Comparison of ENCODE assay signal across 11 cellular contexts in the genomic region with DNA sequence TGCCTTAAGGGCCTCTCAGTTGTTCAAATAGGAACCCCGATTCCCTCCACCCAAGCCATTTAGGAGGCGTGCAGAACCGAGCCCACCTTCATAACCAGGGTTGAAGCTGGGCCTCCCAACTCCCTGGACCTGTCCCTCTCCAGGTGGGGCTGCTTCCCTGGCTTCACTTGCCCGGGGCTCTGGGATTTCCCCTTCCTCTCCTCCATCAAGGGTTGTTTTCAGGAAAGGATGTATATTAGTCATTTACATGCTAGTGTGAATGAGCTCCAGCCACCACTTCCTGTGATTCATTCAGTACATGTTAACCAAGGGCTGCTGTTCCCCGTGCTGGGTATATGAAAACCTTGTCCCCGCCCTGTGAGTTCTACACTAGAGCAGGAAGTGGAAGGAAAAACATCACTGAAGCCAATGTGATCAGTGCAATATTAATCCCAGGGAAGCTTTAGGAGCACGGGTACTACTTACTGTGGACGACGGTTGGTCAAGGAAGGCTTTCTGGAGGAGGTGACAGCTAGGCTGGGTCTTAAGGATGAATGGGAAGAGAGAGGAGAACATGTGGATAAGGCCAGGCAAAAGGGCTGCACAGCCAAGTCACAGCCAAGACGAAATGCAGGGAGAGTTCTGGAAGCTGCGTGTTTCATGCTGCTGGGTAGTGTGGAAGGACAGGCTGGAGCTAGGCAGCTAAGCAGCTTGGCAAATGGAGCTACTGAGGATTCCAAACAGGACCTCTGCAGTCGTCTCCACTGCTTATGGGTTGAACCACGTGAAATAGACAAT.
DNase-seq lines count a peak whose midpoint lies in the region; ATAC-seq and TF ChIP-seq lines count a peak whose summit lies in the region.
"Had no signal": no experiment of that assay in that cellular context is flagged by ENCODE, and none has a peak within 500 bp of the region (broad histone marks: within the 10 kb centered on the region; RNA-seq: fewer than 3 reads in every experiment).

No MANE protein-coding gene starts in this region.

- H3K9me3 Mint-ChIP-seq in CD4-positive, alpha-beta memory T cell, result peaks cover 0 to 3% (median 0%) of the 10 kb centered on the region in 8 donors
- H3K9me3 Mint-ChIP-seq: activated naive CD4-positive, alpha-beta T cell treated with anti-CD3 and anti-CD28 coated beads, Interleukin-2, amount 50 U/mL, for 24 hours; memory B cell had no signal

- peaks cover 3 to 5% of the 10 kb centered on the region in 2 donors for H3K27me3 Mint-ChIP-seq in CD4-positive, alpha-beta memory T cell
- H3K27me3 Mint-ChIP-seq: activated naive CD4-positive, alpha-beta T cell treated with anti-CD3 and anti-CD28 coated beads, Interleukin-2, amount 50 U/mL, for 24 hours had no signal

- no peaks in the 10 kb centered on the region for H3K36me3 ChIP-seq in CD4-positive, alpha-beta memory T cell (ENCODE audit: insufficient read depth, low read length)
- H3K36me3 ChIP-seq in prostate gland, result no peaks in the 10 kb centered on the region

- H3K27me3 ChIP-seq in CD4-positive, alpha-beta memory T cell (ENCODE audit: insufficient read depth, low read length), result no peaks in the 10 kb centered on the region
- no peaks in the 10 kb centered on the region for H3K27me3 ChIP-seq in prostate gland (replicated peaks; ENCODE audit: insufficient read depth)

- H3K4me3 Mint-ChIP-seq in CD4-positive, alpha-beta memory T cell, result peak overlapping the region in 1 of 8 donors; percentile 2
- H3K4me3 Mint-ChIP-seq: activated naive CD4-positive, alpha-beta T cell treated with anti-CD3 and anti-CD28 coated beads, Interleukin-2, amount 50 U/mL, for 24 hours; memory B cell had no signal

- H3K4me3 ChIP-seq in CD4-positive, alpha-beta memory T cell (ENCODE audit: low read length in 2 of 2), result no peak overlapping the region
- H3K4me3 ChIP-seq in prostate gland, result no peak overlapping the region

- peak; percentile 31; the same call in 2 of the 3 replicates for ATAC-seq in SK-N-SH treated with all-trans-retinoic acid at 6 μM for 48 hours

- DNase-seq in NCI-H748 (lab: John Stamatoyannopoulos, UW; ENCODE audit: unreplicated experiment), result peak; percentile 20
- DNase-seq in NCI-H748 treated with DMSO at 0.1 percent for 48 hours (lab: John Stamatoyannopoulos, UW), result no peak
- peak; percentile 86 for DNase-seq in epithelial cell of prostate (ENCODE audit: low read depth, low spot score)
- DNase-seq in stimulated activated CD4-positive, alpha-beta T cell treated with anti-CD3 and anti-CD28 coated beads, Interleukin-4, amount 100 ng/mL, for 24 hours, result peak; percentile 35
- no peak for DNase-seq in NCI-H2227 (lab: John Stamatoyannopoulos, UW; ENCODE audit: unreplicated experiment)
- no peak for DNase-seq in CD4-positive, alpha-beta memory T cell
- DNase-seq in prostate gland (ENCODE audit: low spot score), result no peak
- DNase-seq: MM.1S had no signal

- WGBS in prostate gland, result 77% methylated on average over 13 of the region's 13 CpGs

- H3K27ac ChIP-seq in epithelial cell of prostate (peak overlapping the region; percentile 73), prostate gland (no peak overlapping the region)
- no peak overlapping the region for H3K27ac ChIP-seq in CD4-positive, alpha-beta memory T cell (ENCODE audit: low read depth, low read length)

- CTCF ChIA-PET in CD4-positive, alpha-beta memory T cell (lab: Charles Lee; ENCODE audit: partially characterized antibody), result no interaction called here

- TF ChIP-seq CTCF in prostate gland (IDR thresholded peaks at IDR 0.05), result no peak

- H3K4me1 Mint-ChIP-seq in CD4-positive, alpha-beta memory T cell, result peaks cover 0 to 7% (median 5%) of the 10 kb centered on the region in 4 donors
- H3K4me1 Mint-ChIP-seq: memory B cell had no signal

- H3K27ac Mint-ChIP-seq in CD4-positive, alpha-beta memory T cell, result no peak overlapping the region
- H3K27ac Mint-ChIP-seq: activated naive CD4-positive, alpha-beta T cell treated with anti-CD3 and anti-CD28 coated beads, Interleukin-2, amount 50 U/mL, for 24 hours; memory B cell had no signal

- POLR2A ChIA-PET in CD4-positive, alpha-beta memory T cell (lab: Charles Lee; ENCODE audit: partially characterized antibody), result no interaction called here

- H3K9me3 ChIP-seq in CD4-positive, alpha-beta memory T cell (ENCODE audit: control insufficient read depth in 1 of 2, low read length in 2 of 2), result no peaks in the 10 kb centered on the region
- H3K9me3 ChIP-seq in prostate gland, result no peaks in the 10 kb centered on the region

- TF ChIP-seq POLR2A in prostate gland (IDR thresholded peaks at IDR 0.05), result no peak

- intact Hi-C loops in CD4-positive, alpha-beta memory T cell (cut with micrococcal nuclease), result no loop called here
- intact Hi-C loops in prostate gland (cut with DNase I), result no loop called here

- H3K36me3 Mint-ChIP-seq in CD4-positive, alpha-beta memory T cell, result no peaks in the 10 kb centered on the region
- H3K36me3 Mint-ChIP-seq: activated naive CD4-positive, alpha-beta T cell treated with anti-CD3 and anti-CD28 coated beads, Interleukin-2, amount 50 U/mL, for 24 hours; memory B cell had no signal

- no peaks in the 10 kb centered on the region for H3K4me1 ChIP-seq in CD4-positive, alpha-beta memory T cell (ENCODE audit: insufficient read depth, low read length)
- no peaks in the 10 kb centered on the region for H3K4me1 ChIP-seq in prostate gland (replicated peaks)

TF ChIP-seq in SK-N-SH treated with all-trans-retinoic acid at 6 μM for 48 hours, 23 proteins besides CTCF, POLR2A, EP300 and RAD21:
- TF ChIP-seq ZNF70 (CRISPR knock-in tag; IDR thresholded peaks at IDR 0.05), result no peak

Comparison
In these comparisons a context has a peak if more than half of its experiments do, and no peak if none do; other contexts are left out.
1. DNase-seq: peak in NCI-H748 (single experiment), epithelial cell of prostate (single experiment) and stimulated activated CD4-positive, alpha-beta T cell treated with anti-CD3 and anti-CD28 coated beads, Interleukin-4, amount 100 ng/mL, for 24 hours (single experiment); none in NCI-H748 treated with DMSO at 0.1 percent for 48 hours (single experiment), NCI-H2227 (single experiment), CD4-positive, alpha-beta memory T cell (0 of 5) and prostate gland (single experiment).